11 cellular contexts compared by ENCODE assay signal in genomic region chr5:8843766-8844165, GRCh38.
DNase-seq lines count a peak whose midpoint lies in the region; ATAC-seq and TF ChIP-seq lines count a peak whose summit lies in the region.
"Had no signal": no experiment of that assay in that cellular context is flagged by ENCODE, and none has a peak within 500 bp of the region (broad histone marks: within the 10 kb centered on the region; RNA-seq: fewer than 3 reads in every experiment).

No MANE protein-coding gene starts in this region.

- peak; percentile 88 to 89 for DNase-seq in NCI-H187 (lab: John Stamatoyannopoulos, UW)
- peak in 5 of 10 donors; percentile 42 to 72 (median 58) for DNase-seq in dorsolateral prefrontal cortex
- peak; percentile 100 for DNase-seq in mesenchymal stem cell
- no peak for DNase-seq in NCI-H1694 treated with DMSO at 0.1 percent for 48 hours (lab: John Stamatoyannopoulos, UW)
- DNase-seq in NCI-H524 (lab: John Stamatoyannopoulos, UW) = no peak
- DNase-seq in activated CD4-positive, CD25-positive, alpha-beta regulatory T cell (lab: John Stamatoyannopoulos, UW) = no peak
- DNase-seq: activated CD8-positive, alpha-beta memory T cell treated with anti-CD3 and anti-CD28 coated beads, Interleukin-2, amount 50 U/mL, for 48 hours; naive thymus-derived CD8-positive, alpha-beta T cell had no signal

- no peaks in the 10 kb centered on the region for H3K79me2 ChIP-seq in ACC112 (ENCODE audit: control insufficient read depth, insufficient read depth, low read length, unreplicated experiment)

- no peak overlapping the region for H3K23ac ChIP-seq in mesenchymal stem cell (ENCODE audit: low read length in 2 of 2)

- no peak overlapping the region for H2BK5ac ChIP-seq in mesenchymal stem cell (ENCODE audit: low read depth, low read length, poor library complexity, severe bottlenecking)

- H2BK12ac ChIP-seq in mesenchymal stem cell (ENCODE audit: low read length in 2 of 2) = peak overlapping the region; percentile 15 to 74

- H3K27ac ChIP-seq in ACC112 (ENCODE audit: low read depth, low read length) = no peak overlapping the region
- peak overlapping the region; percentile 2 to 99 (median 81) for H3K27ac ChIP-seq in dorsolateral prefrontal cortex
- no peak overlapping the region for H3K27ac ChIP-seq in mesenchymal stem cell (ENCODE audit: low read length, poor library complexity, severe bottlenecking)
- H3K27ac ChIP-seq: SJCRH30 had no signal

- peaks cover 29% of the 10 kb centered on the region for H3K4me1 ChIP-seq in ACC112 (ENCODE audit: control insufficient read depth, insufficient read depth, low read length, unreplicated experiment)
- H3K4me1 ChIP-seq in mesenchymal stem cell (ENCODE audit: control insufficient read depth, insufficient read depth, low read depth, low read length) = peaks cover 5% of the 10 kb centered on the region

- H3K9ac ChIP-seq in mesenchymal stem cell (ENCODE audit: low read length) = peak overlapping the region; percentile 63

- H3K79me1 ChIP-seq in mesenchymal stem cell (replicated peaks; ENCODE audit: low read length, poor library complexity, severe bottlenecking) = no peaks in the 10 kb centered on the region

- H4K91ac ChIP-seq in mesenchymal stem cell (ENCODE audit: low read length) = peak overlapping the region; percentile 72

- ATAC-seq in HG02571 (IDR thresholded peaks at IDR 0.05; ENCODE audit: unreplicated experiment) = no peak
- ATAC-seq: naive thymus-derived CD8-positive, alpha-beta T cell had no signal

- no peak overlapping the region for H4K8ac ChIP-seq in mesenchymal stem cell (ENCODE audit: low read length)

- no peaks in the 10 kb centered on the region for H3K9me3 ChIP-seq in mesenchymal stem cell (ENCODE audit: control insufficient read depth, low read length)
- H3K9me3 ChIP-seq: SJCRH30 had no signal

- no peak overlapping the region for H2BK120ac ChIP-seq in mesenchymal stem cell (ENCODE audit: low read depth, low read length)

- no peak for TF ChIP-seq CTCF in dorsolateral prefrontal cortex (IDR thresholded peaks at IDR 0.05 in 54 of 56, conservative IDR thresholded peaks at IDR 0.05 in 2 of 56; ENCODE audit: low read depth in 1 of 56, partially characterized antibody in 56 of 56)

- H3K27me3 ChIP-seq in ACC112 (ENCODE audit: insufficient read depth, low read length) (no peaks in the 10 kb centered on the region), dorsolateral prefrontal cortex (no peaks in the 10 kb centered on the region), mesenchymal stem cell (ENCODE audit: control insufficient read depth in 1 of 2, insufficient read depth in 1 of 2, low read length in 2 of 2) (no peaks in the 10 kb centered on the region)
- H3K27me3 ChIP-seq: SJCRH30 had no signal

- no peak overlapping the region for H3K14ac ChIP-seq in mesenchymal stem cell (ENCODE audit: low read length in 2 of 2)

- no peaks in the 10 kb centered on the region for H3K36me3 ChIP-seq in ACC112 (ENCODE audit: insufficient read depth, low read length)
- H3K36me3 ChIP-seq in mesenchymal stem cell (ENCODE audit: control insufficient read depth in 1 of 2, insufficient read depth in 2 of 2, low read depth in 1 of 2, low read length in 2 of 2) = no peaks in the 10 kb centered on the region
- H3K36me3 ChIP-seq: SJCRH30 had no signal

- no peak overlapping the region for H2AK5ac ChIP-seq in mesenchymal stem cell (ENCODE audit: low read length, severe bottlenecking)

- no peak overlapping the region for H2BK15ac ChIP-seq in mesenchymal stem cell (ENCODE audit: low read depth, poor library complexity, severe bottlenecking)

- no peak overlapping the region for H3K4ac ChIP-seq in mesenchymal stem cell (ENCODE audit: low read depth in 1 of 2, low read length in 2 of 2)

- H3K4me2 ChIP-seq in mesenchymal stem cell (ENCODE audit: low read length, poor library complexity, severe bottlenecking) = no peak overlapping the region

- 15% methylated on average over 7 of the region's 7 CpGs for WGBS in mesenchymal stem cell

- H3K4me3 ChIP-seq in ACC112 (ENCODE audit: low read depth, low read length) (no peak overlapping the region), dorsolateral prefrontal cortex (peak overlapping the region in 2 of 59 donors; percentile 3 to 30), mesenchymal stem cell (ENCODE audit: insufficient read depth in 1 of 2, low read depth in 1 of 2, low read length in 2 of 2) (no peak overlapping the region)
- H3K4me3 ChIP-seq: SJCRH30 had no signal

- peak overlapping the region; percentile 34 to 73 for H3K18ac ChIP-seq in mesenchymal stem cell (ENCODE audit: low read depth in 1 of 2, low read length in 2 of 2)

- H2AFZ ChIP-seq in ACC112 (ENCODE audit: low read length, unreplicated experiment) (peak overlapping the region; percentile 17), mesenchymal stem cell (ENCODE audit: low read depth, low read length) (no peak overlapping the region)

- intact Hi-C loops in dorsolateral prefrontal cortex (cut with DNase I) = loop anchor here (2.0 to 10.0 kb wide), 4 partner anchors 86 to 961 kb away; no protein-coding TSS in a partner anchor

Comparison
In these comparisons a context has a peak if more than half of its experiments do, and no peak if none do; other contexts are left out.
1. H3K27ac ChIP-seq: peak in dorsolateral prefrontal cortex (59 of 59); none in ACC112 (single experiment) and mesenchymal stem cell (single experiment).
2. DNase-seq: peak in NCI-H187 (2 of 2) and mesenchymal stem cell (single experiment); none in NCI-H1694 treated with DMSO at 0.1 percent for 48 hours (single experiment), NCI-H524 (0 of 2) and activated CD4-positive, CD25-positive, alpha-beta regulatory T cell (0 of 4).